In the genomic region with DNA sequence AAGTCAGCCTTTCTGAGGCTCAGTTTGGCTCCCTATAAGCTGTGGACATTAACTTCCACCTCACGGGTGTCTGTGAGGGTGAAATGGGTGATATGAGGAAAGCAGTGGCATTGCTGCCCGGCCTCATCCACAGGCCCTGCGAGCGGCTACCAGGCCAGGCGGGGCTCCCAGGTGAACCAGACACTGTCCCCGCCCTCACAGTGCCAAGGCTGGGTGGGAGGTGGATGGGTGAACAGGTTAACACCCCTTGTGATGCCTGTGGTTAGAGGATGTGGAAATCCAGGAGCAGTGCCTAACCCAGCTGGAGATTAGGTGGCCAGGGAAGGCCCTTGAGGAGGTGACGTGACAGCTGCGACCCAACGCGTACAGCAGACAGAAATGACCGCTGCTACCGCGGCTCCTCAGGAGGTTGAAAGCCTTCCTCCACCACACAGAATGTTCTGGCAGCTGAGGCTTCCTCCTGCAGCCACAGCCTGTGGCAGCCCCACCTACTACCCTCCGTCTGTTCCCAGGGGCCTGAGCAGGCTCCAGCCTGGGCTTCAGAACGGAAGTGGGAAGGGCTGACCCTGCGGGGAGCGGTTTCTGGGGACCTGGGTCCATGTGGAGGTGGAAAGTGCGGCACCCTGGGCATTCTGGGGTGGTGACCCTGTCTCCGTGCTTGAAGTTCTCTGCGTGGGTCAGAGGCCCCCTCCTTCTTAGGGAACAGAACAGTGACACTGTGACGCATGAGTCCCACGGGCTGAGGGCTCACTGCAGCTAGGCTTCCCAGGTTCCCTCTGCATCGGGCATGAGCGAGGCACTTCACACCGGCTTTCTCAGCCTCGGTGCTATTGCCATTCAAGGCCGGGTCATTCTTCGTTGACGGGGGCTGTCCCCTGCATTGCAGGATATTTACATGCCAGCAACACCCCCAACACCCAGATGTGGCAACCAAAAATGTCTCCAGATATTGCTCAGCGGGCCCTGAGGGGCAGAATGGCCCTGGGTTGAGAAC, we compare ENCODE assay signal across 19 cellular contexts.
"Had no signal": no experiment of that assay in that cellular context is flagged by ENCODE, and none has a peak within 500 bp of the region (broad histone marks: within the 10 kb centered on the region; RNA-seq: fewer than 3 reads in every experiment).

No MANE protein-coding gene starts in this region.

- H3K36me3 ChIP-seq: ovary had no signal

- ATAC-seq: activated T-cell treated with anti-CD3 and anti-CD28 coated beads, Interleukin-2, amount 50 U/mL, for 4 hours; effector memory CD8-positive, alpha-beta T cell; left lung; stimulated activated memory B cell treated with anti-CD40 and anti-IgM and Interleukin-4, amounts not matched to agents 10 μg/mL and 1 μg/mL and 100 μg/mL, for 72 hours; upper lobe of right lung had no signal

- H3K4me1 Mint-ChIP-seq: stimulated activated memory B cell treated with anti-CD40 and anti-IgM and Interleukin-4, amounts not matched to agents 10 μg/mL and 1 μg/mL and 100 μg/mL, for 72 hours had no signal

- H3K4me1 ChIP-seq: left lung, sigmoid colon, spleen, upper lobe of right lung had no signal

- DNase-seq: activated CD4-positive, alpha-beta T cell treated with anti-CD3 and anti-CD28 coated beads, Interleukin-2, amount 50 U/mL, for 1 hour; activated CD4-positive, CD25-positive, alpha-beta regulatory T cell treated with anti-CD3 and anti-CD28 coated beads, Interleukin-2, amount 50 U/mL, for 72 hours; activated CD8-positive, alpha-beta memory T cell treated with anti-CD3 and anti-CD28 coated beads, Interleukin-2, amount 50 U/mL, for 4 hours; activated naive CD4-positive, alpha-beta T cell treated with anti-CD3 and anti-CD28 coated beads for 36 hours; activated T-cell treated with anti-CD3 and anti-CD28 coated beads, Interleukin-2, amount 50 U/mL, for 4 hours; anterior cingulate cortex; effector memory CD8-positive, alpha-beta T cell; esophagus squamous epithelium; hypothalamus; kidney; left lung; naive B cell; sigmoid colon; spleen; stimulated activated CD4-positive, alpha-beta T cell treated with anti-CD3 and anti-CD28 coated beads, Interleukin-4, amount 100 ng/mL, for 4 hours; upper lobe of right lung had no signal

- H3K9me3 Mint-ChIP-seq: activated T-cell treated with anti-CD3 and anti-CD28 coated beads, Interleukin-2, amount 50 U/mL, for 4 hours; effector memory CD8-positive, alpha-beta T cell; neural crest cell had no signal

- H3K27me3 ChIP-seq: esophagus squamous epithelium, left lung, ovary, sigmoid colon, spleen, upper lobe of right lung had no signal

- H3K4me3 ChIP-seq: esophagus squamous epithelium, left lung, ovary, sigmoid colon, spleen, upper lobe of right lung had no signal

- H3K9me3 ChIP-seq: esophagus squamous epithelium, left lung, ovary, sigmoid colon, upper lobe of right lung had no signal

- H3K27ac ChIP-seq: esophagus squamous epithelium, left lung, ovary, sigmoid colon, spleen, upper lobe of right lung had no signal

- H3K27ac Mint-ChIP-seq: activated naive CD4-positive, alpha-beta T cell treated with anti-CD3 and anti-CD28 coated beads for 36 hours; effector memory CD8-positive, alpha-beta T cell; naive B cell; stimulated activated memory B cell treated with anti-CD40 and anti-IgM and Interleukin-4, amounts not matched to agents 10 μg/mL and 1 μg/mL and 100 μg/mL, for 72 hours had no signal

- FAIRE-seq: kidney had no signal

- H3K4me3 Mint-ChIP-seq: activated naive CD4-positive, alpha-beta T cell treated with anti-CD3 and anti-CD28 coated beads for 36 hours; activated T-cell treated with anti-CD3 and anti-CD28 coated beads, Interleukin-2, amount 50 U/mL, for 4 hours; effector memory CD8-positive, alpha-beta T cell; naive B cell; neural crest cell; stimulated activated memory B cell treated with anti-CD40 and anti-IgM and Interleukin-4, amounts not matched to agents 10 μg/mL and 1 μg/mL and 100 μg/mL, for 72 hours had no signal

- H3K27me3 Mint-ChIP-seq: effector memory CD8-positive, alpha-beta T cell; naive B cell; stimulated activated memory B cell treated with anti-CD40 and anti-IgM and Interleukin-4, amounts not matched to agents 10 μg/mL and 1 μg/mL and 100 μg/mL, for 72 hours had no signal
